8 cellular contexts compared by ENCODE assay signal in the genomic region with DNA sequence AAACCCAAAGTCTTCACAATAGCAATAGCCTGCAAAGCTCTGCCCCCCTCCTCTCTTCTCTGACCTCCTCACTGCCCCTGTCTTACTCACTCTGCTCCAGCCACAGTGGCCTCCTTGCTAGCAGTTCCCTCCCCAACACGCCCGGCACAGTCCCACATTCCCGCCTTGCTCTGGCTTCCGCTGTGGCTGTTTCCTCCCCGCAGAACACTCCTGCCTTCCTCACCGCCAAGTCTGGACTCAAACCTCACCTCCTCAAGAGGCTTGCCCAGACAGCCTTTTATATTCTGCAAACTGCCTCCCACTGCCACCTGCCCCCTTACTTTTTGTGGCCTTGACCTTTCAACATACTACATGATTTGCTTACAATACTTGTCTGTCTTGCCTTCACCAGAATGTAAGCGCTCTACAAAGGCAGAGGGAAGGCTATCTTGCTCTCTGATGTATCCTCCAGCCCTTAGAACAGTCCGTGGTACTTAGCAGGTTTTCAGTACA. TPM values are rescaled to one million over a fixed set of nuclear protein-coding genes. Genes with fewer than 3 reads are reported as not detected.
A peak's percentile ranks its signal among the peaks of the same experiment; 100 is the strongest.
DNase-seq lines count a peak whose midpoint lies in the region; ATAC-seq lines count a peak whose summit lies in the region.

No MANE protein-coding gene starts in this region.

- no peaks in the 10 kb centered on the region for H3K27me3 Mint-ChIP-seq in IgD-negative memory B cell

- intact Hi-C loops in sciatic nerve (cut with DNase I): no loop called here

- DNase-seq in stimulated activated CD4-positive, alpha-beta T cell treated with anti-CD3 and anti-CD28 coated beads, Interleukin-4, amount 100 ng/mL, for 1 hour: peak; percentile 15
- DNase-seq in stimulated activated CD4-positive, alpha-beta T cell treated with anti-CD3 and anti-CD28 coated beads, Interleukin-1b, Interleukin-23, amount 100 ng/mL, for 48 hours: no peak
- peak; percentile 10 for DNase-seq in adipocyte (ENCODE audit: low read depth)
- peak; percentile 75 for DNase-seq in hepatic stellate cell (ENCODE audit: low spot score)
- peak; percentile 69 for DNase-seq in sciatic nerve (ENCODE audit: low spot score)
- no peak for DNase-seq in medulla oblongata (ENCODE audit: extremely low spot score)

- peak overlapping the region; percentile 84 to 97 (median 90) for H3K4me3 Mint-ChIP-seq in IgD-negative memory B cell

- no peaks in the 10 kb centered on the region for H3K27me3 ChIP-seq in adipocyte (replicated peaks; ENCODE audit: control insufficient read depth, insufficient read depth, low read length)

- peaks cover 15% of the 10 kb centered on the region for H3K36me3 ChIP-seq in adipocyte (ENCODE audit: control insufficient read depth, insufficient read depth, low read length, severe bottlenecking)

- H3K4me1 Mint-ChIP-seq in IgD-negative memory B cell: peaks cover 26 to 33% (median 32%) of the 10 kb centered on the region in 3 donors

- peak overlapping the region; percentile 44 to 83 (median 48) for H3K27ac Mint-ChIP-seq in IgD-negative memory B cell

- ATAC-seq in sciatic nerve (peak; percentile 78), HG03439 (IDR thresholded peaks at IDR 0.05; ENCODE audit: unreplicated experiment) (no peak)

- H3K36me3 Mint-ChIP-seq in IgD-negative memory B cell: peaks cover 2% of the 10 kb centered on the region

- peak overlapping the region; percentile 92 for H3K4me3 ChIP-seq in adipocyte (ENCODE audit: low read length)

- no peaks in the 10 kb centered on the region for H3K9me3 ChIP-seq in adipocyte (ENCODE audit: control insufficient read depth, low read length)

- peaks cover 23% of the 10 kb centered on the region for H3K4me1 ChIP-seq in adipocyte (ENCODE audit: control insufficient read depth, insufficient read depth, low read length)

- no peaks in the 10 kb centered on the region for H3K9me3 Mint-ChIP-seq in IgD-negative memory B cell

- H3K9ac ChIP-seq in adipocyte (ENCODE audit: low read length): peak overlapping the region; percentile 92

RNA-seq across cellular contexts. Expression of gene MPI, which starts 0.4 kb away (rescaled TPM):
- 43.0 TPM for polyA plus RNA-seq in IgD-negative memory B cell
- total RNA-seq in sciatic nerve: 38.2 TPM

RNA-seq across cellular contexts. Expression of gene SCAMP2, which starts 16.3 kb away (rescaled TPM):
- polyA plus RNA-seq in IgD-negative memory B cell: 157 TPM
- total RNA-seq in sciatic nerve: 68.2 TPM

RNA-seq across cellular contexts. Expression of gene FAM219B, which starts 17.2 kb away (rescaled TPM):
- polyA plus RNA-seq in IgD-negative memory B cell: 42.7 TPM
- 72.9 TPM for total RNA-seq in sciatic nerve

RNA-seq across cellular contexts. Expression of gene ULK3, which starts 46.5 kb away (rescaled TPM):
- polyA plus RNA-seq in IgD-negative memory B cell: 25.2 TPM
- total RNA-seq in sciatic nerve: 26.5 TPM

RNA-seq across cellular contexts. Expression of gene COX5A, which starts 48.4 kb away (rescaled TPM):
- polyA plus RNA-seq in IgD-negative memory B cell: 325 TPM
- 66.3 TPM for total RNA-seq in sciatic nerve

Comparison
In these comparisons a context has a peak if more than half of its experiments do, and no peak if none do; other contexts are left out.
1. DNase-seq: peak in stimulated activated CD4-positive, alpha-beta T cell treated with anti-CD3 and anti-CD28 coated beads, Interleukin-4, amount 100 ng/mL, for 1 hour (single experiment), adipocyte (single experiment), hepatic stellate cell (single experiment) and sciatic nerve (single experiment); none in stimulated activated CD4-positive, alpha-beta T cell treated with anti-CD3 and anti-CD28 coated beads, Interleukin-1b, Interleukin-23, amount 100 ng/mL, for 48 hours (single experiment) and medulla oblongata (single experiment).